ENCODE assay signal across 7 cellular contexts in genomic region chr7:104987403-104987802, GRCh38. TPM values are rescaled to one million over a fixed set of nuclear protein-coding genes. Genes with fewer than 3 reads are reported as not detected.
DNase-seq lines count a peak whose midpoint lies in the region; ATAC-seq and TF ChIP-seq lines count a peak whose summit lies in the region.
"Not testable (repeated sequence)": the region's sequence is repeated elsewhere in the genome, so short reads cannot be mapped to it uniquely, and the experiment has no call there.

No MANE protein-coding gene starts in this region.

- not testable (repeated sequence) for DNase-seq in CD4-positive, alpha-beta memory T cell; Karpas-422; activated B cell treated with CpG ODN at 0.5 μM for 24 hours; naive thymus-derived CD4-positive, alpha-beta T cell

- POLR2A ChIA-PET in CD4-positive, alpha-beta memory T cell (lab: Charles Lee; ENCODE audit: partially characterized antibody): interaction anchor here (0.6 to 16.1 kb wide), 3 partner anchors 9 to 51 kb away, joined by 3 to 760 read pairs (median 4); partner anchors contain the start of gene KMT2E
- POLR2A ChIA-PET in activated B cell treated with CpG ODN at 0.5 μM for 24 hours (lab: Charles Lee): interaction anchor here (1.3 to 16.0 kb wide), 3 partner anchors 14 to 44 kb away, joined by 4 to 545 read pairs (median 8); partner anchors contain the start of gene KMT2E
- POLR2A ChIA-PET in naive thymus-derived CD4-positive, alpha-beta T cell (lab: Charles Lee): interaction anchor here (0.5 to 18.2 kb wide), 5 partner anchors 8 to 887 kb away, joined by 3 to 639 read pairs (median 6); partner anchors contain the start of gene KMT2E

- not testable (repeated sequence) for H3K4me2 ChIP-seq in Karpas-422 (ENCODE audit: low read depth, low read length, poor library complexity, severe bottlenecking)

- CTCF ChIA-PET in CD4-positive, alpha-beta memory T cell (lab: Charles Lee; ENCODE audit: partially characterized antibody): interaction anchor here (0.6 to 2.9 kb wide), 7 partner anchors 19 to 55 kb away, joined by 3 to 16 read pairs (median 4); no protein-coding TSS in a partner anchor
- CTCF ChIA-PET in activated B cell treated with CpG ODN at 0.5 μM for 24 hours (lab: Charles Lee): not testable (repeated sequence)
- CTCF ChIA-PET in naive thymus-derived CD4-positive, alpha-beta T cell (lab: Charles Lee): interaction anchor here (0.7 to 1.1 kb wide), 3 partner anchors 22 to 64 kb away, joined by 3 to 5 read pairs (median 3); no protein-coding TSS in a partner anchor

- not testable (repeated sequence) for H3K27me3 ChIP-seq in CD4-positive, alpha-beta memory T cell (ENCODE audit: insufficient read depth, low read length); Karpas-422 (ENCODE audit: low read length); naive thymus-derived CD4-positive, alpha-beta T cell (ENCODE audit: control insufficient read depth in 2 of 2, insufficient read depth in 2 of 2, low read length in 2 of 2); subcutaneous abdominal adipose tissue (ENCODE audit: control insufficient read depth in 5 of 5, insufficient read depth in 4 of 5, low read length in 5 of 5)

- H3K4me1 ChIP-seq in CD4-positive, alpha-beta memory T cell (ENCODE audit: insufficient read depth, low read length): peaks cover 42% of the 10 kb centered on the region
- H3K4me1 ChIP-seq in Karpas-422 (ENCODE audit: low read length) (peaks cover 15% of the 10 kb centered on the region), subcutaneous abdominal adipose tissue (ENCODE audit: control insufficient read depth in 5 of 5, insufficient read depth in 5 of 5, low read length in 5 of 5) (peaks cover 7 to 46% (median 39%) of the 10 kb centered on the region in 5 donors)
- H3K4me1 ChIP-seq in naive thymus-derived CD4-positive, alpha-beta T cell (ENCODE audit: control insufficient read depth in 2 of 2, insufficient read depth in 2 of 2, low read length in 2 of 2): peaks cover 14 to 22% of the 10 kb centered on the region in 2 donors

- peaks cover 42% of the 10 kb centered on the region; the same call in 1 of the 2 replicates for H4K20me1 ChIP-seq in Karpas-422 (ENCODE audit: insufficient read depth, low read depth, low read length)

- H3K4me1 Mint-ChIP-seq in CD4-positive, alpha-beta memory T cell: peaks cover 31 to 51% (median 44%) of the 10 kb centered on the region in 4 donors
- peaks cover 57% of the 10 kb centered on the region for H3K4me1 Mint-ChIP-seq in activated B cell treated with CpG ODN at 0.5 μM for 24 hours
- peaks cover 57% of the 10 kb centered on the region for H3K4me1 Mint-ChIP-seq in activated naive CD8-positive, alpha-beta T cell (ENCODE audit: low read depth)
- peaks cover 25% of the 10 kb centered on the region for H3K4me1 Mint-ChIP-seq in dendritic cell treated with granulocyte-macrophage colony-stimulating factor and Interleukin-4, amounts not matched to agents 40 ng/mL and 50 ng/mL, for 4 days (ENCODE audit: low read depth)
- H3K4me1 Mint-ChIP-seq in naive thymus-derived CD4-positive, alpha-beta T cell: peaks cover 25 to 54% (median 41%) of the 10 kb centered on the region in 7 donors

- peaks cover 25% of the 10 kb centered on the region for H3K79me2 ChIP-seq in Karpas-422 (ENCODE audit: low read length)

- not testable (repeated sequence) for H3K9me3 ChIP-seq in CD4-positive, alpha-beta memory T cell (ENCODE audit: control insufficient read depth in 1 of 2, low read length in 2 of 2); Karpas-422 (ENCODE audit: low read length); naive thymus-derived CD4-positive, alpha-beta T cell (ENCODE audit: control insufficient read depth in 2 of 3, low read length in 3 of 3); subcutaneous abdominal adipose tissue (ENCODE audit: control insufficient read depth in 5 of 5, low read length in 5 of 5)

- peak overlapping the region in 4 of 7 donors; percentile 51 to 75 (median 72) for H3K27ac Mint-ChIP-seq in CD4-positive, alpha-beta memory T cell
- H3K27ac Mint-ChIP-seq in activated B cell treated with CpG ODN at 0.5 μM for 24 hours: peak overlapping the region; percentile 36
- H3K27ac Mint-ChIP-seq in activated naive CD8-positive, alpha-beta T cell: peak overlapping the region; percentile 25
- H3K27ac Mint-ChIP-seq in dendritic cell treated with granulocyte-macrophage colony-stimulating factor and Interleukin-4, amounts not matched to agents 40 ng/mL and 50 ng/mL, for 4 days: peak overlapping the region; percentile 17
- peak overlapping the region in 5 of 9 donors; percentile 71 to 100 (median 89) for H3K27ac Mint-ChIP-seq in naive thymus-derived CD4-positive, alpha-beta T cell

- not testable (repeated sequence) for ATAC-seq in activated B cell treated with CpG ODN at 0.5 μM for 24 hours (ENCODE audit: low read depth); naive thymus-derived CD4-positive, alpha-beta T cell

- not testable (repeated sequence) for H3K36me3 ChIP-seq in CD4-positive, alpha-beta memory T cell (ENCODE audit: insufficient read depth, low read length); naive thymus-derived CD4-positive, alpha-beta T cell (ENCODE audit: control insufficient read depth in 2 of 3, insufficient read depth in 3 of 3, low read length in 3 of 3)
- H3K36me3 ChIP-seq in Karpas-422 (ENCODE audit: insufficient read depth, low read length) (peaks cover 12% of the 10 kb centered on the region; the same call in 1 of the 2 replicates), subcutaneous abdominal adipose tissue (ENCODE audit: control insufficient read depth in 5 of 5, insufficient read depth in 5 of 5, low read length in 5 of 5) (peaks cover 0 to 13% (median 4%) of the 10 kb centered on the region in 5 donors)

- H2AFZ ChIP-seq in Karpas-422 (ENCODE audit: low read length): not testable (repeated sequence)

- H3K9me2 ChIP-seq in Karpas-422 (replicated peaks; ENCODE audit: insufficient read depth, low read length): not testable (repeated sequence)

- H3K27ac ChIP-seq in CD4-positive, alpha-beta memory T cell (ENCODE audit: low read depth, low read length); naive thymus-derived CD4-positive, alpha-beta T cell (ENCODE audit: low read depth, low read length): not testable (repeated sequence)
- peak overlapping the region; percentile 42 for H3K27ac ChIP-seq in Karpas-422 (ENCODE audit: low read length)
- H3K27ac ChIP-seq in subcutaneous abdominal adipose tissue (ENCODE audit: low read depth, low read length): peak overlapping the region; percentile 18

- H3K36me3 Mint-ChIP-seq in CD4-positive, alpha-beta memory T cell: peaks cover 0 to 33% of the 10 kb centered on the region in 2 donors
- H3K36me3 Mint-ChIP-seq in activated B cell treated with CpG ODN at 0.5 μM for 24 hours (ENCODE audit: low read depth): peaks cover 43% of the 10 kb centered on the region
- H3K36me3 Mint-ChIP-seq in activated naive CD8-positive, alpha-beta T cell; naive thymus-derived CD4-positive, alpha-beta T cell: not testable (repeated sequence)
- peaks cover 25% of the 10 kb centered on the region for H3K36me3 Mint-ChIP-seq in dendritic cell treated with granulocyte-macrophage colony-stimulating factor and Interleukin-4, amounts not matched to agents 40 ng/mL and 50 ng/mL, for 4 days (ENCODE audit: low read depth)

- not testable (repeated sequence) for TF ChIP-seq CTCF in activated B cell treated with CpG ODN at 0.5 μM for 24 hours (IDR thresholded peaks at IDR 0.05)

- H3K4me3 ChIP-seq in CD4-positive, alpha-beta memory T cell (ENCODE audit: low read length in 2 of 2); naive thymus-derived CD4-positive, alpha-beta T cell (ENCODE audit: low read length); subcutaneous abdominal adipose tissue (ENCODE audit: low read depth in 1 of 5, low read length in 5 of 5): not testable (repeated sequence)
- H3K4me3 ChIP-seq in Karpas-422 (ENCODE audit: low read length): 0 out of 2 replicates have a peak overlapping the region, but pooled peaks have one; percentile 23

- not testable (repeated sequence) for H3K9ac ChIP-seq in Karpas-422 (ENCODE audit: low read length); subcutaneous abdominal adipose tissue (ENCODE audit: low read length in 5 of 5)

- not testable (repeated sequence) for H3K4me3 Mint-ChIP-seq in CD4-positive, alpha-beta memory T cell; activated B cell treated with CpG ODN at 0.5 μM for 24 hours; activated naive CD8-positive, alpha-beta T cell; dendritic cell treated with granulocyte-macrophage colony-stimulating factor and Interleukin-4, amounts not matched to agents 40 ng/mL and 50 ng/mL, for 4 days; naive thymus-derived CD4-positive, alpha-beta T cell

- H3K27me3 Mint-ChIP-seq in CD4-positive, alpha-beta memory T cell; activated B cell treated with CpG ODN at 0.5 μM for 24 hours; activated naive CD8-positive, alpha-beta T cell; dendritic cell treated with granulocyte-macrophage colony-stimulating factor and Interleukin-4, amounts not matched to agents 40 ng/mL and 50 ng/mL, for 4 days; naive thymus-derived CD4-positive, alpha-beta T cell: not testable (repeated sequence)

- intact Hi-C loops in CD4-positive, alpha-beta memory T cell (cut with micrococcal nuclease); activated B cell treated with CpG ODN at 0.5 μM for 24 hours (cut with micrococcal nuclease); dendritic cell treated with granulocyte-macrophage colony-stimulating factor and Interleukin-4, amounts not matched to agents 40 ng/mL and 50 ng/mL, for 4 days (cut with micrococcal nuclease); naive thymus-derived CD4-positive, alpha-beta T cell (cut with micrococcal nuclease): not testable (repeated sequence)

- H3K9me3 Mint-ChIP-seq in CD4-positive, alpha-beta memory T cell; activated B cell treated with CpG ODN at 0.5 μM for 24 hours; activated naive CD8-positive, alpha-beta T cell (ENCODE audit: low read depth); dendritic cell treated with granulocyte-macrophage colony-stimulating factor and Interleukin-4, amounts not matched to agents 40 ng/mL and 50 ng/mL, for 4 days; naive thymus-derived CD4-positive, alpha-beta T cell: not testable (repeated sequence)

RNA-seq across cellular contexts. Expression of gene KMT2E, which starts 26.6 kb away (rescaled TPM):
- total RNA-seq in CD4-positive, alpha-beta memory T cell: 100 to 1,000 TPM; 213 to 224 TPM
- 100 to 1,000 TPM; 109 to 244 TPM for polyA plus RNA-seq in CD4-positive, alpha-beta memory T cell
- 95.3 and 107 TPM in 2 replicates for total RNA-seq in Karpas-422 (2014; rRNA removed; shearing (Covaris generic); ENCODE audit: low replicate concordance)
- total RNA-seq in activated B cell treated with CpG ODN at 0.5 μM for 24 hours: 164 and 183 TPM in 2 replicates
- 100 to 1,000 TPM; 129 to 221 (median 186) TPM for total RNA-seq in naive thymus-derived CD4-positive, alpha-beta T cell
- polyA plus RNA-seq in naive thymus-derived CD4-positive, alpha-beta T cell: 100 to 1,000 TPM; 195 to 221 TPM

Comparison
In these comparisons a context has a peak if more than half of its experiments do, and no peak if none do; other contexts are left out.
1. H3K27ac Mint-ChIP-seq: peak in every context shown above with its lines; median percentile 89 in naive thymus-derived CD4-positive, alpha-beta T cell; 72 in CD4-positive, alpha-beta memory T cell; 36 in activated B cell treated with CpG ODN at 0.5 μM for 24 hours; 25 in activated naive CD8-positive, alpha-beta T cell; 17 in dendritic cell treated with granulocyte-macrophage colony-stimulating factor and Interleukin-4, amounts not matched to agents 40 ng/mL and 50 ng/mL, for 4 days.